In the genomic region with DNA sequence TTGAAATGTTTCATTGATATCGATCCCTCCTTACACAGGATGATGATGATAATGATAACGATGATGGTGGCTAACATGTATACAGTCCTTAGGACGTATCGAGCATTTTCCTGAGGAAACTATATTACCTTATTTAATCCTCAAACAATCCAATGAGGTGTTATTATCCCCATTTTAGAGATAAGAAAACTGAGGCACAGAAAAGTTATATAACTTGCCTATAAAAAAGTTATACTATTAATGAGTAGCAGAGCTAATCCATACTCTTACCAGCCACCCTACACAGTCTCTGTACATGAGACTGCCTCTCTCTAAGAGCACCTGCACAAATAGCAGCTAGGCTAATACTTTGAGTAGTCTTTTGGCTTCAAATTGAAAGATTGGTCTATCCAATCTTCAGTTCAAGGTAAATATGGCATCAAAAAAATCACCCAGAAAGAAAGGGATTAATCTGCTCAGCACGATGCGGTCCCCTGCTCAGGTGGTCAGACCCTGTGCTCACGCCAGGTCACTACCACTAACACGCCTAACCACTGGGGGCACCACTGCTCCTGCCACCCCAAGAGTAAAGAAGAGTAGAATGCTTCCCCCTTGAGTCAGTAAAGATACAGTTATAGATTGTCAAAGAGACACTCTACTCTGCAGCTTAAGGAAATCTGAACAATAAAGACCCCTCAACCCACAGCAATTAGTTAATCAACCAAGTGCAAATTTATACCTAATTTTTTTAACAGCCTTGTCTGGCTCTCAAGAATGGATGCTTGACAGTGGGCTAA, we compare ENCODE assay signal across 20 cellular contexts. TPM values are rescaled to one million over a fixed set of nuclear protein-coding genes. Genes with fewer than 3 reads are reported as not detected.
A peak's percentile ranks its signal among the peaks of the same experiment; 100 is the strongest.
DNase-seq lines count a peak whose midpoint lies in the region; ATAC-seq, FAIRE-seq and TF ChIP-seq lines count a peak whose summit lies in the region.
"Had no signal": no experiment of that assay in that cellular context is flagged by ENCODE, and none has a peak within 500 bp of the region (broad histone marks: within the 10 kb centered on the region; RNA-seq: fewer than 3 reads in every experiment).

No MANE protein-coding gene starts in this region.

- no peaks in the 10 kb centered on the region for H3K4me1 ChIP-seq in A549
- no peaks in the 10 kb centered on the region for H3K4me1 ChIP-seq in mammary epithelial cell (ENCODE audit: insufficient read depth, low read length)
- H3K4me1 ChIP-seq: uterus had no signal

- TF ChIP-seq EP300 in A549 (IDR thresholded peaks at IDR 0.05) = no peak

- CTCF ChIA-PET in A549 (lab: Yijun Ruan, JAX) = interaction anchor here (1.0 kb wide), 1 partner anchor 546 kb away, joined by 3 read pairs; no protein-coding TSS in a partner anchor
- CTCF ChIA-PET in mammary epithelial cell (lab: Charles Lee; ENCODE audit: low non-redundant PET) = interaction anchor here (0.6 kb wide), 1 partner anchor 485 kb away, joined by 3 read pairs; no protein-coding TSS in a partner anchor

- H3K79me2 ChIP-seq in mammary epithelial cell (ENCODE audit: insufficient read depth, low read length) = no peaks in the 10 kb centered on the region

- H2AFZ ChIP-seq in mammary epithelial cell (ENCODE audit: low read depth, low read length) = no peak overlapping the region

- WGBS in A549 (ENCODE audit: missing lambda C conversion rate) = 90% methylated on average over 8 of the region's 8 CpGs
- 95% methylated on average over 8 of the region's 8 CpGs for WGBS in mammary epithelial cell (ENCODE audit: low coverage, missing lambda C conversion rate)

- H3K27ac ChIP-seq in A549 (no peak overlapping the region), mammary epithelial cell (ENCODE audit: insufficient read depth, low read depth, low read length) (no peak overlapping the region)
- H3K27ac ChIP-seq: C4-2B, coronary artery, SJSA1, uterus had no signal

- H3K4me3 ChIP-seq in A549 = no peak overlapping the region
- H3K4me3 ChIP-seq in fibroblast of pulmonary artery (replicated peaks; ENCODE audit: low read depth, low read length) = no peak overlapping the region
- H3K4me3 ChIP-seq in mammary epithelial cell (replicated peaks in 1 of 3; ENCODE audit: insufficient read depth in 1 of 3, low read depth in 2 of 3, low read length in 3 of 3) = no peak overlapping the region
- H3K4me3 ChIP-seq: coronary artery, SJSA1, uterus had no signal

- H3K4me2 ChIP-seq in A549 (no peak overlapping the region), mammary epithelial cell (ENCODE audit: insufficient read depth, low read depth, low read length) (no peak overlapping the region)

- POLR2A ChIA-PET in A549 (lab: Yijun Ruan, JAX) = no interaction called here

- no peak for FAIRE-seq in A549 (lab: Jason Lieb, UNC)
- FAIRE-seq: G401.6 had no signal

- peak; percentile 63 to 66; a peak in 5 of 6 replicates for ATAC-seq in A549
- ATAC-seq in GM18861 (IDR thresholded peaks at IDR 0.05; ENCODE audit: unreplicated experiment) = no peak
- no peak for ATAC-seq in GM18517 (IDR thresholded peaks at IDR 0.05; ENCODE audit: unreplicated experiment)
- ATAC-seq: activated naive CD4-positive, alpha-beta T cell treated with anti-CD3 and anti-CD28 coated beads, Interleukin-2, amount 50 U/mL, for 72 hours had no signal

- H3K9me3 ChIP-seq in A549 = no peaks in the 10 kb centered on the region
- no peaks in the 10 kb centered on the region for H3K9me3 ChIP-seq in mammary epithelial cell (replicated peaks; ENCODE audit: insufficient read depth, low read length)
- H3K9me3 ChIP-seq: SJSA1, uterus had no signal

- peaks cover 25% of the 10 kb centered on the region for H3K36me3 ChIP-seq in mammary epithelial cell (ENCODE audit: insufficient read depth, low read length)
- H3K36me3 ChIP-seq: uterus had no signal

- no peak overlapping the region for H3K9ac ChIP-seq in mammary epithelial cell (ENCODE audit: insufficient read depth, low read length)

- TF ChIP-seq POLR2A in A549 (IDR thresholded peaks at IDR 0.05; ENCODE audit: low read length) = no peak

- BruUV-seq in mammary epithelial cell (replicated peaks; lab: Mats Ljungman, UMichigan) = no TSS peak

- intact Hi-C loops in mammary epithelial cell (cut with micrococcal nuclease) = no loop called here

- TF ChIP-seq CTCF in A549 (IDR thresholded peaks at IDR 0.05) (0 out of 3 replicates have a peak, but pooled peaks have one; percentile 10), GM12874 (IDR thresholded peaks at IDR 0.05; ENCODE audit: insufficient read depth, low read depth, low read length) (peak; percentile 51; the same call in 1 of the 2 replicates), fibroblast of pulmonary artery (IDR thresholded peaks at IDR 0.05; ENCODE audit: low read length, missing control alignments) (peak; percentile 26), mammary epithelial cell (conservative IDR thresholded peaks at IDR 0.05 in 1 of 2, IDR thresholded peaks at IDR 0.05 in 1 of 2; ENCODE audit: extremely low read depth in 1 of 2, insufficient read depth in 1 of 2, low read depth in 1 of 2, low read length in 2 of 2) (peak in 1 of 2 donors; percentile 18)

- dilution Hi-C loops in mammary epithelial cell (cut with HindIII; ENCODE audit: low sequenced_read_pairs) = no loop called here

- DNase-seq in A549 (ENCODE audit: low read depth in 1 of 2, low spot score in 1 of 2) = peak in 1 of 2 experiments; percentile 15
- DNase-seq in RKO (ENCODE audit: low spot score) = peak; percentile 16
- DNase-seq in fibroblast of pulmonary artery (ENCODE audit: low read depth) = no peak
- no peak for DNase-seq in activated naive CD4-positive, alpha-beta T cell (lab: John Stamatoyannopoulos, UW)
- no peak for DNase-seq in mammary epithelial cell
- DNase-seq: activated CD4-positive, alpha-beta T cell treated with anti-CD3 and anti-CD28 coated beads, Interleukin-2, amount 50 U/mL, for 1 hour; foreskin melanocyte; NCI-H1417; NCI-H524; stimulated activated CD4-positive, alpha-beta T cell treated with anti-CD3 and anti-CD28 coated beads, Interleukin-12 subunit alpha, Interleukin-12 subunit beta, amount 100 ng/mL, for 4 hours; stimulated activated CD8-positive, alpha-beta memory T cell treated with anti-CD3 and anti-CD28 coated beads, Interleukin-4, amount 100 ng/mL, for 48 hours; uterus had no signal

- H3K27me3 ChIP-seq in mammary epithelial cell (ENCODE audit: insufficient read depth, low read length) = no peaks in the 10 kb centered on the region
- H3K27me3 ChIP-seq: SJSA1, uterus had no signal

- in situ Hi-C loops in mammary epithelial cell (cut with MboI; ENCODE audit: low sequenced_read_pairs in 2 of 2) = no loop called here

- H4K20me1 ChIP-seq in mammary epithelial cell (ENCODE audit: insufficient read depth, low read length) = no peaks in the 10 kb centered on the region

- no peak for TF ChIP-seq RAD21 in A549 (conservative IDR thresholded peaks at IDR 0.05 in 1 of 2, IDR thresholded peaks at IDR 0.05 in 1 of 2)

TF ChIP-seq in A549, 52 proteins besides CTCF, POLR2A, EP300 and RAD21 (continues in another document):
- TF ChIP-seq JUN (IDR thresholded peaks at IDR 0.05) (no peak), KDM5A (IDR thresholded peaks at IDR 0.05) (no peak), FOSL2 (IDR thresholded peaks at IDR 0.05) (no peak), FOSL2 (CRISPR knock-in tag; IDR thresholded peaks at IDR 0.05) (no peak), FOXS1 (CRISPR knock-in tag; IDR thresholded peaks at IDR 0.05) (no peak), NR3C1 (IDR thresholded peaks at IDR 0.05) (no peak), RARB (CRISPR knock-in tag; IDR thresholded peaks at IDR 0.05) (no peak), MAZ (IDR thresholded peaks at IDR 0.05; ENCODE audit: borderline replicate concordance, low read depth, low read length) (no peak), NPAS2 (CRISPR knock-in tag; IDR thresholded peaks at IDR 0.05; ENCODE audit: borderline replicate concordance) (no peak)
- TF ChIP-seq, protein P1, sequence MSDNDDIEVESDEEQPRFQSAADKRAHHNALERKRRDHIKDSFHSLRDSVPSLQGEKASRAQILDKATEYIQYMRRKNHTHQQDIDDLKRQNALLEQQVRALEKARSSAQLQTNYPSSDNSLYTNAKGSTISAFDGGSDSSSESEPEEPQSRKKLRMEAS (IDR thresholded peaks at IDR 0.05) = no peak

RNA-seq across cellular contexts. Expression of a gene that starts 15.0 kb away (rescaled TPM):
- polyA plus RNA-seq in A549 (2011; rRNA removed) = 6.8 and 11.0 TPM in 2 replicates
- polyA plus RNA-seq in A549 (2012; cell fraction: cytosol; rRNA removed) = 6.1 and 6.5 TPM in 2 replicates
- 40.3 and 57.4 TPM in 2 replicates for polyA plus RNA-seq in A549 (2012; cell fraction: nucleus; rRNA removed)
- polyA plus RNA-seq in A549 (2017; fragmentation: RNase III; extraction: RNeasy Plus Mini Kit Qiagen cat#74134 plus additional on column Dnase treatment) = 8.2 to 9.7 TPM (median 9.0 TPM) in 3 replicates
- 7.9 and 13.0 TPM in 2 replicates for polyA minus RNA-seq in A549 (2011; rRNA and poly(A)+ RNA removed)
- 10 to 100 TPM; 14.5 to 78.4 TPM for total RNA-seq in mammary epithelial cell
- polyA plus RNA-seq in mammary epithelial cell = 13.5 TPM
- polyA minus RNA-seq in mammary epithelial cell = 47.3 TPM

RNA-seq across cellular contexts. Expression of a gene that starts 33.0 kb away (rescaled TPM):
- polyA plus RNA-seq in A549 (2011; rRNA removed) (not detected in 2 replicates), A549 (2017; fragmentation: RNase III; extraction: RNeasy Plus Mini Kit Qiagen cat#74134 plus additional on column Dnase treatment) (not detected in 3 replicates), mammary epithelial cell (not detected)
- polyA plus RNA-seq in A549 (2012; cell fraction: cytosol; rRNA removed) = not detected in 2 replicates
- not detected in 2 replicates for polyA plus RNA-seq in A549 (2012; cell fraction: nucleus; rRNA removed)
- polyA minus RNA-seq in A549 (2011; rRNA and poly(A)+ RNA removed) = not detected in 2 replicates
- not detected for total RNA-seq in mammary epithelial cell
- not detected for polyA minus RNA-seq in mammary epithelial cell
- total RNA-seq: activated naive CD4-positive, alpha-beta T cell treated with anti-CD3 and anti-CD28 coated beads, Interleukin-2, amount 50 U/mL, for 72 hours; SJSA1; uterus had no signal

RNA-seq across cellular contexts. Expression of a gene that starts 38.9 kb away (rescaled TPM):
- polyA plus RNA-seq in A549 (2011; rRNA removed) = not detected in 2 replicates
- polyA plus RNA-seq in A549 (2012; cell fraction: cytosol; rRNA removed) = not detected in 2 replicates
- not detected in 2 replicates for polyA plus RNA-seq in A549 (2012; cell fraction: nucleus; rRNA removed)
- not detected in 3 replicates for polyA plus RNA-seq in A549 (2017; fragmentation: RNase III; extraction: RNeasy Plus Mini Kit Qiagen cat#74134 plus additional on column Dnase treatment)
- polyA minus RNA-seq in A549 (2011; rRNA and poly(A)+ RNA removed) = not detected in 2 replicates
- total RNA-seq in mammary epithelial cell = not detected
- polyA plus RNA-seq in mammary epithelial cell = not detected
- not detected for polyA minus RNA-seq in mammary epithelial cell
- total RNA-seq: activated naive CD4-positive, alpha-beta T cell treated with anti-CD3 and anti-CD28 coated beads, Interleukin-2, amount 50 U/mL, for 72 hours; SJSA1; uterus had no signal

RNA-seq across cellular contexts. Expression of a gene that starts 58.4 kb away (rescaled TPM):
- polyA plus RNA-seq in A549 (2011; rRNA removed) = 0.19 and 0.30 TPM in 2 replicates
- 0.19 TPM in 2 replicates for polyA plus RNA-seq in A549 (2012; cell fraction: cytosol; rRNA removed)
- not detected in 2 replicates for polyA plus RNA-seq in A549 (2012; cell fraction: nucleus; rRNA removed)
- polyA plus RNA-seq in A549 (2017; fragmentation: RNase III; extraction: RNeasy Plus Mini Kit Qiagen cat#74134 plus additional on column Dnase treatment) = 0.41 to 1.2 TPM (median 0.69 TPM) in 3 replicates
- not detected in 2 replicates for polyA minus RNA-seq in A549 (2011; rRNA and poly(A)+ RNA removed)
- total RNA-seq in mammary epithelial cell = not detected
- polyA plus RNA-seq in mammary epithelial cell = not detected
- not detected for polyA minus RNA-seq in mammary epithelial cell

Comparison
In these comparisons a context has a peak if more than half of its experiments do, and no peak if none do; other contexts are left out.
1. ATAC-seq: peak in A549 (2 of 2); none in GM18861 (single experiment) and GM18517 (single experiment).